1 cellular context compared by ENCODE assay signal in the genomic region with DNA sequence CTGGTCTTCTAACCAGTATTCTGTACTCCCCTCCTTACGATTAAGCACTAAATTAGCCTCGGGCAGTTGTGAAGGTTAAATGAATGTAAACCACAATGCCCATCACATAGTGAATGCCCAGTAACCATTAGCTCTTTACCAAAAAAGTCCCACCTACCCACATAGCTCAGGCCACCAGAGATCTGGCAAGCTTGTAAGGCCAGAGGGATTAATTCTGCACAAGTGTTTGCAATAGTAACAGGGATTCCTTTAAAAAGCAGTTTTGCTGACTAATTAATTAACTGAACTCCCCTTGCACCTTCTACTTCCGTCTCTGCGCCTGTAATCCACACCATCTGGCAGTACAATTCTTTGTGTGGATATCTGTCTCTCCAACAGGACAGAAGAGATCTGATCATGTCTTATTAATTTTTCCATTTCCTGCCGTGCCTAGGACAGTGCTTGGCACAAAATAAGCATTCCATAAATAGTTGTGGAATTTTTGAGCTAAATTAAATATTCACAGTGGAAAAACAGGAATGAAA.
TF ChIP-seq lines count a peak whose summit lies in the region.

No MANE protein-coding gene starts in this region.

TF ChIP-seq in HepG2, 621 proteins besides CTCF, POLR2A, EP300 and RAD21 (continued from another document):
- TF ChIP-seq, protein P1, sequence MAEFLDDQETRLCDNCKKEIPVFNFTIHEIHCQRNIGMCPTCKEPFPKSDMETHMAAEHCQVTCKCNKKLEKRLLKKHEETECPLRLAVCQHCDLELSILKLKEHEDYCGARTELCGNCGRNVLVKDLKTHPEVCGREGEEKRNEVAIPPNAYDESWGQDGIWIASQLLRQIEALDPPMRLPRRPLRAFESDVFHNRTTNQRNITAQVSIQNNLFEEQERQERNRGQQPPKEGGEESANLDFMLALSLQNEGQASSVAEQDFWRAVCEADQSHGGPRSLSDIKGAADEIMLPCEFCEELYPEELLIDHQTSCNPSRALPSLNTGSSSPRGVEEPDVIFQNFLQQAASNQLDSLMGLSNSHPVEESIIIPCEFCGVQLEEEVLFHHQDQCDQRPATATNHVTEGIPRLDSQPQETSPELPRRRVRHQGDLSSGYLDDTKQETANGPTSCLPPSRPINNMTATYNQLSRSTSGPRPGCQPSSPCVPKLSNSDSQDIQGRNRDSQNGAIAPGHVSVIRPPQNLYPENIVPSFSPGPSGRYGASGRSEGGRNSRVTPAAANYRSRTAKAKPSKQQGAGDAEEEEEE (CRISPR knock-in tag; IDR thresholded peaks at IDR 0.05; ENCODE audit: borderline replicate concordance): no peak
- TF ChIP-seq NR2F6 (IDR thresholded peaks at IDR 0.05) (no peak), NR2F6 (CRISPR knock-in tag; IDR thresholded peaks at IDR 0.05) (no peak), CC2D1A (CRISPR knock-in tag; IDR thresholded peaks at IDR 0.05) (no peak), MAFF (IDR thresholded peaks at IDR 0.05; ENCODE audit: low read depth, low read length) (peak; percentile 53; the same call in 1 of the 2 replicates), MAFK (conservative IDR thresholded peaks at IDR 0.05 in 1 of 2, IDR thresholded peaks at IDR 0.05 in 1 of 2; ENCODE audit: low read length in 2 of 2) (peak; percentile 58 to 73; a peak in 3 of 4 replicates)
- TF ChIP-seq, protein P2, sequence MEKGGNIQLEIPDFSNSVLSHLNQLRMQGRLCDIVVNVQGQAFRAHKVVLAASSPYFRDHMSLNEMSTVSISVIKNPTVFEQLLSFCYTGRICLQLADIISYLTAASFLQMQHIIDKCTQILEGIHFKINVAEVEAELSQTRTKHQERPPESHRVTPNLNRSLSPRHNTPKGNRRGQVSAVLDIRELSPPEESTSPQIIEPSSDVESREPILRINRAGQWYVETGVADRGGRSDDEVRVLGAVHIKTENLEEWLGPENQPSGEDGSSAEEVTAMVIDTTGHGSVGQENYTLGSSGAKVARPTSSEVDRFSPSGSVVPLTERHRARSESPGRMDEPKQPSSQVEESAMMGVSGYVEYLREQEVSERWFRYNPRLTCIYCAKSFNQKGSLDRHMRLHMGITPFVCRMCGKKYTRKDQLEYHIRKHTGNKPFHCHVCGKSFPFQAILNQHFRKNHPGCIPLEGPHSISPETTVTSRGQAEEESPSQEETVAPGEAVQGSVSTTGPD (CRISPR knock-in tag; IDR thresholded peaks at IDR 0.05): no peak
